In genomic region chr1:107647012-107647411, GRCh38 we compare ENCODE assay signal across 17 cellular contexts.
DNase-seq lines count a peak whose midpoint lies in the region; ATAC-seq, FAIRE-seq and TF ChIP-seq lines count a peak whose summit lies in the region.
"Had no signal": no experiment of that assay in that cellular context is flagged by ENCODE, and none has a peak within 500 bp of the region (broad histone marks: within the 10 kb centered on the region; RNA-seq: fewer than 3 reads in every experiment).

No MANE protein-coding gene starts in this region.

- peak; percentile 5 for FAIRE-seq in astrocyte (lab: Jason Lieb, UNC)
- FAIRE-seq: GM12891, GM18507 had no signal

- no peak overlapping the region for H3K4me3 Mint-ChIP-seq in astrocyte (ENCODE audit: unreplicated experiment)
- H3K4me3 Mint-ChIP-seq: CD4-positive, alpha-beta memory T cell; GM23338; H9 had no signal

- no peaks in the 10 kb centered on the region for H3K79me1 ChIP-seq in mesendoderm (ENCODE audit: low read length)

- H3K27ac Mint-ChIP-seq in astrocyte (ENCODE audit: unreplicated experiment), result no peak overlapping the region
- H3K27ac Mint-ChIP-seq: CD4-positive, alpha-beta memory T cell; GM23338; H9 had no signal

- H3K9me2 ChIP-seq in hepatocyte (replicated peaks; ENCODE audit: insufficient read depth), result no peaks in the 10 kb centered on the region

- no peak for DNase-seq in astrocyte (ENCODE audit: low read depth)
- DNase-seq in foreskin keratinocyte, result no peak
- DNase-seq in mesendoderm, result peak; percentile 5
- no peak for DNase-seq in smooth muscle cell (lab: John Stamatoyannopoulos, UW; ENCODE audit: unreplicated experiment)
- no peak for DNase-seq in hepatocyte (ENCODE audit: low spot score)
- DNase-seq in mesenteric fat pad (ENCODE audit: low spot score), result no peak
- DNase-seq: C1 segment of cervical spinal cord; Calu3; CD4-positive, alpha-beta memory T cell; COR-L47; DMS53; GF-D8; H9 had no signal

- H3K9ac ChIP-seq in astrocyte (ENCODE audit: low read length), result no peak overlapping the region
- H3K9ac ChIP-seq in mesendoderm (ENCODE audit: low read length), result no peak overlapping the region
- no peak overlapping the region for H3K9ac ChIP-seq in smooth muscle cell (ENCODE audit: low read depth)

- H3K56ac ChIP-seq in mesendoderm (ENCODE audit: low read length), result no peak overlapping the region

- no CpG with 5 or more reads among the region's 2 CpGs for WGBS in mesendoderm (ENCODE audit: extremely low coverage, insufficient coverage, low lambda C conversion rate)
- WGBS in smooth muscle cell (ENCODE audit: low lambda C conversion rate), result 52% methylated on average over 2 of the region's 2 CpGs
- WGBS in hepatocyte (ENCODE audit: low lambda C conversion rate, missing lambda C conversion rate), result 46% methylated on average over 2 of the region's 2 CpGs

- H3K4me1 Mint-ChIP-seq in astrocyte (ENCODE audit: low read depth, unreplicated experiment), result no peaks in the 10 kb centered on the region
- H3K4me1 Mint-ChIP-seq: CD4-positive, alpha-beta memory T cell; H9 had no signal

- TF ChIP-seq CTCF in astrocyte (IDR thresholded peaks at IDR 0.05; ENCODE audit: insufficient read depth, low read depth, low read length), result no peak
- TF ChIP-seq CTCF in foreskin keratinocyte (conservative IDR thresholded peaks at IDR 0.05), result no peak
- TF ChIP-seq CTCF in smooth muscle cell (IDR thresholded peaks at IDR 0.05; ENCODE audit: borderline replicate concordance, insufficient read depth, poor library complexity, severe bottlenecking), result no peak
- TF ChIP-seq CTCF in hepatocyte (IDR thresholded peaks at IDR 0.05; ENCODE audit: poor library complexity), result no peak

- H3K4ac ChIP-seq in mesendoderm (ENCODE audit: low read depth, low read length), result no peak overlapping the region

- H3K36me3 Mint-ChIP-seq in astrocyte (ENCODE audit: low read depth, unreplicated experiment), result no peaks in the 10 kb centered on the region

- H3K18ac ChIP-seq in mesendoderm (ENCODE audit: low read length), result no peak overlapping the region

- no peak overlapping the region for H2AK5ac ChIP-seq in mesendoderm (ENCODE audit: low read length)

- no peak overlapping the region for H3K4me3 ChIP-seq in astrocyte (ENCODE audit: insufficient read depth, low read depth, low read length)
- H3K4me3 ChIP-seq in mesendoderm (ENCODE audit: low read length), result no peak overlapping the region
- no peak overlapping the region for H3K4me3 ChIP-seq in smooth muscle cell
- no peak overlapping the region for H3K4me3 ChIP-seq in hepatocyte
- H3K4me3 ChIP-seq: GM23338 had no signal

- H3K9me3 ChIP-seq in astrocyte (ENCODE audit: insufficient read depth, low read depth, low read length) (no peaks in the 10 kb centered on the region), smooth muscle cell (replicated peaks; ENCODE audit: low read depth) (no peaks in the 10 kb centered on the region), hepatocyte (ENCODE audit: low read depth) (no peaks in the 10 kb centered on the region)

- H2BK120ac ChIP-seq in mesendoderm (ENCODE audit: low read depth, low read length), result no peak overlapping the region

- H3K27me3 ChIP-seq in astrocyte (ENCODE audit: insufficient read depth, low read length) (no peaks in the 10 kb centered on the region), foreskin keratinocyte (no peaks in the 10 kb centered on the region), mesendoderm (ENCODE audit: insufficient read depth, low read length, poor library complexity) (no peaks in the 10 kb centered on the region), smooth muscle cell (ENCODE audit: low read depth) (no peaks in the 10 kb centered on the region), hepatocyte (no peaks in the 10 kb centered on the region)

- ATAC-seq in foreskin keratinocyte, result no peak
- ATAC-seq: GM23338, HCT116 had no signal

- no peak overlapping the region for H4K8ac ChIP-seq in mesendoderm (ENCODE audit: low read depth, low read length)

- H3K23ac ChIP-seq in mesendoderm (ENCODE audit: low read length), result no peak overlapping the region

- H3K4me2 ChIP-seq in astrocyte (ENCODE audit: low read length) (no peak overlapping the region), mesendoderm (ENCODE audit: low read length) (no peak overlapping the region), smooth muscle cell (no peak overlapping the region), hepatocyte (no peak overlapping the region)
- H3K4me2 ChIP-seq: GM23338 had no signal

- H3K27ac ChIP-seq in astrocyte (ENCODE audit: low read depth, low read length) (no peak overlapping the region), foreskin keratinocyte (peak overlapping the region; percentile 36), mesendoderm (ENCODE audit: low read depth, low read length) (no peak overlapping the region), smooth muscle cell (ENCODE audit: low read depth) (peak overlapping the region; percentile 68), hepatocyte (no peak overlapping the region)

- no peaks in the 10 kb centered on the region for H3K9me3 Mint-ChIP-seq in astrocyte (ENCODE audit: unreplicated experiment)
- H3K9me3 Mint-ChIP-seq: GM23338, H9 had no signal

- H3K27me3 Mint-ChIP-seq in astrocyte (ENCODE audit: low read depth, unreplicated experiment), result no peaks in the 10 kb centered on the region
- H3K27me3 Mint-ChIP-seq: CD4-positive, alpha-beta memory T cell had no signal

- H3K4me1 ChIP-seq in astrocyte (ENCODE audit: insufficient read depth, low read length) (peaks cover 15% of the 10 kb centered on the region), foreskin keratinocyte (peaks cover 37% of the 10 kb centered on the region), mesendoderm (ENCODE audit: control insufficient read depth, low read depth, low read length) (no peaks in the 10 kb centered on the region), smooth muscle cell (ENCODE audit: low read depth) (no peaks in the 10 kb centered on the region), hepatocyte (ENCODE audit: insufficient read depth) (peaks cover 3% of the 10 kb centered on the region)

- no peaks in the 10 kb centered on the region for H3K79me2 ChIP-seq in astrocyte (ENCODE audit: insufficient read depth, low read length)
- no peaks in the 10 kb centered on the region for H3K79me2 ChIP-seq in mesendoderm (ENCODE audit: control insufficient read depth, insufficient read depth, low read length)
- H3K79me2 ChIP-seq in smooth muscle cell (ENCODE audit: low read depth), result no peaks in the 10 kb centered on the region
- H3K79me2 ChIP-seq in hepatocyte, result peaks cover 8% of the 10 kb centered on the region

- H4K20me1 ChIP-seq in astrocyte (ENCODE audit: insufficient read depth, low read length) (no peaks in the 10 kb centered on the region), smooth muscle cell (ENCODE audit: low read depth) (no peaks in the 10 kb centered on the region), hepatocyte (ENCODE audit: insufficient read depth, poor library complexity, severe bottlenecking) (no peaks in the 10 kb centered on the region)

- no peak overlapping the region for H4K5ac ChIP-seq in mesendoderm (ENCODE audit: low read length)

- H3F3A ChIP-seq in smooth muscle cell (ENCODE audit: low read depth), result no peaks in the 10 kb centered on the region

- H2AFZ ChIP-seq in astrocyte (ENCODE audit: low read depth, low read length) (no peak overlapping the region), smooth muscle cell (ENCODE audit: low read depth) (no peak overlapping the region), hepatocyte (no peak overlapping the region)
- H2AFZ ChIP-seq: GM23338 had no signal

- H2BK15ac ChIP-seq in mesendoderm (replicated peaks; ENCODE audit: low read depth), result no peak overlapping the region

- H3K36me3 ChIP-seq in astrocyte (ENCODE audit: insufficient read depth, low read length) (no peaks in the 10 kb centered on the region), mesendoderm (ENCODE audit: control insufficient read depth, insufficient read depth, low read length) (no peaks in the 10 kb centered on the region), smooth muscle cell (ENCODE audit: low read depth) (no peaks in the 10 kb centered on the region), hepatocyte (replicated peaks; ENCODE audit: insufficient read depth, low read depth) (no peaks in the 10 kb centered on the region)

- no peak overlapping the region for H2BK5ac ChIP-seq in mesendoderm (ENCODE audit: low read length)

Comparison
In these comparisons a context has a peak if more than half of its experiments do, and no peak if none do; other contexts are left out.
1. H3K27ac ChIP-seq: peak in foreskin keratinocyte (single experiment) and smooth muscle cell (single experiment); none in astrocyte (single experiment), mesendoderm (single experiment) and hepatocyte (single experiment).